8 cellular contexts compared by ENCODE assay signal in genomic region chr6:109440325-109441068, GRCh38.
DNase-seq lines count a peak whose midpoint lies in the region; ATAC-seq and TF ChIP-seq lines count a peak whose summit lies in the region.

Gene PPIL6, minus strand, starts transcription at chr6:109440628. Its CDS starts 38 bp downstream, at chr6:109440590.
A gene with protein sequence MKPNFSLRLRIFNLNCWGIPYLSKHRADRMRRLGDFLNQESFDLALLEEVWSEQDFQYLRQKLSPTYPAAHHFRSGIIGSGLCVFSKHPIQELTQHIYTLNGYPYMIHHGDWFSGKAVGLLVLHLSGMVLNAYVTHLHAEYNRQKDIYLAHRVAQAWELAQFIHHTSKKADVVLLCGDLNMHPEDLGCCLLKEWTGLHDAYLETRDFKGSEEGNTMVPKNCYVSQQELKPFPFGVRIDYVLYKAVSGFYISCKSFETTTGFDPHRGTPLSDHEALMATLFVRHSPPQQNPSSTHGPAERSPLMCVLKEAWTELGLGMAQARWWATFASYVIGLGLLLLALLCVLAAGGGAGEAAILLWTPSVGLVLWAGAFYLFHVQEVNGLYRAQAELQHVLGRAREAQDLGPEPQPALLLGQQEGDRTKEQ (plus strand): TSS chr6:109440724. CDS start chr6:109441122, 398 bp downstream.

- H3K4me1 ChIP-seq in RWPE2 (ENCODE audit: insufficient read depth, poor library complexity, severe bottlenecking) (peaks cover 9% of the 10 kb centered on the region), neutrophil (ENCODE audit: control insufficient read depth in 1 of 2, insufficient read depth in 1 of 2, low read depth in 1 of 2, low read length in 1 of 2) (peaks cover 21 to 28% of the 10 kb centered on the region in 2 experiments)

- DNase-seq in EL (peak; percentile 89), KBM-7 (peak; percentile 94), RWPE2 (ENCODE audit: low spot score) (no peak), foreskin melanocyte (peak; percentile 83), substantia nigra (lab: John Stamatoyannopoulos, UW) (peak; percentile 35 to 93 (median 75))
- DNase-seq in activated gamma-delta T cell treated with anti-CD3 and anti-CD28 coated beads, Interleukin-2, amount 50 U/mL, for 16 hours (ENCODE audit: low read depth) = peak; percentile 66

- peak within 1 kb of the TSS; percentile 36 for H3K27ac ChIP-seq in RWPE2 (ENCODE audit: poor library complexity, severe bottlenecking)
- H3K27ac ChIP-seq in neutrophil = peak within 1 kb of the TSS; percentile 84
- H3K27ac ChIP-seq in substantia nigra (ENCODE audit: low read depth, low read length, poor library complexity, severe bottlenecking) = peak within 1 kb of the TSS; percentile 65

- peak within 1 kb of the TSS; percentile 75 for H3K4me3 ChIP-seq in RWPE2 (ENCODE audit: severe bottlenecking)
- peak within 1 kb of the TSS; percentile 89 to 98 for H3K4me3 ChIP-seq in neutrophil (ENCODE audit: low read depth in 1 of 2, low read length in 1 of 2)

- in situ Hi-C loops in KBM-7 (cut with MboI; ENCODE audit: low pct_unique_long_range_greater_than_20kb, low sequenced_read_pairs) = no loop called here

- H3K36me3 ChIP-seq in RWPE2 (ENCODE audit: low read depth) (peaks cover 22% of the 10 kb centered on the region), neutrophil (peaks cover 35% of the 10 kb centered on the region)

- ATAC-seq in GM21723 (IDR thresholded peaks at IDR 0.05; ENCODE audit: unreplicated experiment) (peak; percentile 93), RWPE2 (ENCODE audit: low read depth) (peak; percentile 77)

- TF ChIP-seq CTCF in RWPE2 (IDR thresholded peaks at IDR 0.05; ENCODE audit: poor library complexity, severe bottlenecking) (peak; percentile 31), neutrophil (IDR thresholded peaks at IDR 0.05) (peak; percentile 43)

- H3K9me3 ChIP-seq in RWPE2 (ENCODE audit: severe bottlenecking) (no peaks in the 10 kb centered on the region), neutrophil (no peaks in the 10 kb centered on the region)

- H3K27me3 ChIP-seq in RWPE2 (ENCODE audit: insufficient read depth, poor library complexity, severe bottlenecking) (no peaks in the 10 kb centered on the region), neutrophil (peaks cover 4% of the 10 kb centered on the region)
